Comparison of ENCODE assay signal across 18 cellular contexts in genomic region chr10:34184901-34185386, GRCh38.
DNase-seq lines count a peak whose midpoint lies in the region; ATAC-seq and TF ChIP-seq lines count a peak whose summit lies in the region.
"Had no signal": no experiment of that assay in that cellular context is flagged by ENCODE, and none has a peak within 500 bp of the region (broad histone marks: within the 10 kb centered on the region; RNA-seq: fewer than 3 reads in every experiment).

No MANE protein-coding gene starts in this region.

- peak; percentile 60 to 96 for DNase-seq in HAP-1 (ENCODE audit: low spot score in 2 of 2)
- peak; percentile 69 to 79 for DNase-seq in NCI-H526 (lab: John Stamatoyannopoulos, UW)
- no peak for DNase-seq in endodermal cell
- DNase-seq in stimulated activated CD4-positive, alpha-beta T cell treated with anti-CD3 and anti-CD28 coated beads, Interleukin-4, amount 100 ng/mL, for 24 hours, result no peak
- DNase-seq in RPMI8226, result no peak
- DNase-seq: activated CD4-positive, alpha-beta T cell treated with anti-CD3 and anti-CD28 coated beads, Interleukin-2, amount 10 ng/mL, durations not matched to agents 24 days and 14 days; activated naive CD4-positive, alpha-beta T cell treated with anti-CD3 and anti-CD28 coated beads, Interleukin-2, amount 50 U/mL, for 16 hours; left ventricle myocardium inferior; MM.1S; natural killer cell; NCI-H2107; stimulated activated CD4-positive, alpha-beta T cell treated with anti-CD3 and anti-CD28 coated beads, Interleukin-2, amount 100 ng/mL, for 48 hours; testis had no signal

- no peak overlapping the region for H3K4me3 Mint-ChIP-seq in endodermal cell
- H3K4me3 Mint-ChIP-seq: activated CD4-positive, alpha-beta T cell treated with anti-CD3 and anti-CD28 coated beads, Interleukin-2, amount 10 ng/mL, durations not matched to agents 24 days and 14 days; natural killer cell had no signal

- no peak overlapping the region for H3K4me3 ChIP-seq in HAP-1
- H3K4me3 ChIP-seq in endodermal cell (ENCODE audit: low read length), result no peak overlapping the region
- H3K4me3 ChIP-seq in rectal smooth muscle tissue (ENCODE audit: low read length), result no peak overlapping the region
- H3K4me3 ChIP-seq: left ventricle myocardium inferior, SK-N-MC, testis had no signal

- H3K4me1 ChIP-seq in HAP-1 (peaks cover 16% of the 10 kb centered on the region), endodermal cell (ENCODE audit: control insufficient read depth, insufficient read depth, low read length) (peaks cover 17% of the 10 kb centered on the region), rectal smooth muscle tissue (ENCODE audit: control insufficient read depth, insufficient read depth, low read length) (peaks cover 30% of the 10 kb centered on the region)
- H3K4me1 ChIP-seq: testis had no signal

- H3K27me3 Mint-ChIP-seq in endodermal cell (ENCODE audit: insufficient read depth), result no peaks in the 10 kb centered on the region
- H3K27me3 Mint-ChIP-seq: activated CD4-positive, alpha-beta T cell treated with anti-CD3 and anti-CD28 coated beads, Interleukin-2, amount 10 ng/mL, durations not matched to agents 24 days and 14 days had no signal

- H3K36me3 ChIP-seq in HAP-1 (replicated peaks) (no peaks in the 10 kb centered on the region), endodermal cell (ENCODE audit: control insufficient read depth, insufficient read depth, low read length) (no peaks in the 10 kb centered on the region), rectal smooth muscle tissue (ENCODE audit: control insufficient read depth, insufficient read depth, low read length) (no peaks in the 10 kb centered on the region)
- H3K36me3 ChIP-seq: left ventricle myocardium inferior had no signal

- in situ Hi-C loops in HAP-1 (cut with MboI; ENCODE audit: low sequenced_read_pairs), result loop anchor here (25.0 kb wide), 1 partner anchor 848 kb away; the partner anchor contains the start of gene NRP1

- H3K27ac ChIP-seq in endodermal cell (ENCODE audit: low read depth, low read length), result peak overlapping the region; percentile 2
- H3K27ac ChIP-seq in rectal smooth muscle tissue (ENCODE audit: low read depth, low read length), result peak overlapping the region; percentile 12
- H3K27ac ChIP-seq: left ventricle myocardium inferior, SK-N-MC, testis had no signal

- no peak overlapping the region for H3K9ac ChIP-seq in endodermal cell (ENCODE audit: extremely low read depth, low read length, poor library complexity, severe bottlenecking)
- H3K9ac ChIP-seq in rectal smooth muscle tissue (ENCODE audit: low read length), result no peak overlapping the region

- H3K4me1 Mint-ChIP-seq in endodermal cell, result peaks cover 68% of the 10 kb centered on the region
- H3K4me1 Mint-ChIP-seq: activated CD4-positive, alpha-beta T cell treated with anti-CD3 and anti-CD28 coated beads, Interleukin-2, amount 10 ng/mL, durations not matched to agents 24 days and 14 days; natural killer cell had no signal

- H3K9me3 Mint-ChIP-seq in endodermal cell, result no peaks in the 10 kb centered on the region
- H3K9me3 Mint-ChIP-seq: activated CD4-positive, alpha-beta T cell treated with anti-CD3 and anti-CD28 coated beads, Interleukin-2, amount 10 ng/mL, durations not matched to agents 24 days and 14 days; natural killer cell had no signal

- ATAC-seq in GM21367 (IDR thresholded peaks at IDR 0.05; ENCODE audit: unreplicated experiment) (no peak), GM19035 (IDR thresholded peaks at IDR 0.05; ENCODE audit: unreplicated experiment) (no peak)
- ATAC-seq: natural killer cell, sciatic nerve had no signal

- 100% methylated on average over 1 of the region's 1 CpG; no CpG with 5 or more reads in 1 of the 2 experiments for WGBS in endodermal cell (ENCODE audit: insufficient coverage in 1 of 2, insufficient read length in 1 of 2), 2 experiments

- no peak for TF ChIP-seq CTCF in endodermal cell (conservative IDR thresholded peaks at IDR 0.05)

- H3K27me3 ChIP-seq in HAP-1 (ENCODE audit: low read depth) (peaks cover 42% of the 10 kb centered on the region), endodermal cell (ENCODE audit: control insufficient read depth, insufficient read depth, low read length, poor library complexity, severe bottlenecking) (no peaks in the 10 kb centered on the region), rectal smooth muscle tissue (ENCODE audit: control insufficient read depth, insufficient read depth, low read length) (no peaks in the 10 kb centered on the region)
- H3K27me3 ChIP-seq: testis had no signal

- H3K9me3 ChIP-seq in HAP-1, result no peaks in the 10 kb centered on the region
- H3K9me3 ChIP-seq in endodermal cell (ENCODE audit: control insufficient read depth, low read length), result no peaks in the 10 kb centered on the region
- H3K9me3 ChIP-seq: left ventricle myocardium inferior, testis had no signal

- H3K27ac Mint-ChIP-seq in endodermal cell, result no peak overlapping the region
- H3K27ac Mint-ChIP-seq: activated CD4-positive, alpha-beta T cell treated with anti-CD3 and anti-CD28 coated beads, Interleukin-2, amount 10 ng/mL, durations not matched to agents 24 days and 14 days; natural killer cell had no signal

- no peaks in the 10 kb centered on the region for H3K36me3 Mint-ChIP-seq in endodermal cell (ENCODE audit: low read depth)
- H3K36me3 Mint-ChIP-seq: natural killer cell had no signal

Comparison
In these comparisons a context has a peak if more than half of its experiments do, and no peak if none do; other contexts are left out.
1. DNase-seq: peak in HAP-1 (2 of 2) and NCI-H526 (2 of 2); none in endodermal cell (single experiment), stimulated activated CD4-positive, alpha-beta T cell treated with anti-CD3 and anti-CD28 coated beads, Interleukin-4, amount 100 ng/mL, for 24 hours (single experiment) and RPMI8226 (single experiment).